11 cellular contexts compared by ENCODE assay signal in the genomic region with DNA sequence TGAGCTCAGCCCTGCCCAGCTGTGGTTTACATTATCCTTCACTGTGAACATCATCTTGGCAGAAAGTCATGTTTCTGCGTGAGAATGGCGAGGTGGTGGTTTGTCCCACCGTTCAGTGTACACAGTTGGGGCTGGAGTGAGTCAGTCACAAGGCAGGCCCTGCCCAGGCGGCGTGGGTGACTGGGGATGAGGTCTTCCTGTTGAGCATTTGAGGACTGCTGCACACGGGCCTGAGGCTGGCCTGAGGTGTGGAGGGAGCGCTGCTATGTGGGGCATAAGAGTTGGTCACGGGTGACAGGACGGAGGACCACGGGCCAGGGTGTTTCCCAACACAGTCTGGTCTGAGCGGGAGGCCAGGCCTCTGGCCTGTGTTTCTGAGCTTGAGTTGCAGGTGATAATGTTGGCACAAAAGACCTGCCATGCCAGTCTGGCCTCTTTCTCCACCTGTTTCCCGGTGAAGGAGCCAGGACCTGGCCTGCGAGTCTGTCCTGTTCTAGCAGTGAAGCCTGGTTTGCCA. TPM values are rescaled to one million over a fixed set of nuclear protein-coding genes. Genes with fewer than 3 reads are reported as not detected.
DNase-seq lines count a peak whose midpoint lies in the region; ATAC-seq, FAIRE-seq and TF ChIP-seq lines count a peak whose summit lies in the region.
"Had no signal": no experiment of that assay in that cellular context is flagged by ENCODE, and none has a peak within 500 bp of the region (broad histone marks: within the 10 kb centered on the region; RNA-seq: fewer than 3 reads in every experiment).

No MANE protein-coding gene starts in this region.

- peak overlapping the region; percentile 77 for H2BK5ac ChIP-seq in IMR-90 (ENCODE audit: low read depth, low read length, poor library complexity, severe bottlenecking)

- peak overlapping the region; percentile 19 to 90 for H4K8ac ChIP-seq in IMR-90 (ENCODE audit: low read depth in 2 of 2, low read length in 2 of 2)

- H3K9ac ChIP-seq in IMR-90 (ENCODE audit: low read depth, low read length) (no peak overlapping the region), mucosa of stomach (ENCODE audit: low read length) (peak overlapping the region; percentile 47)
- H3K9ac ChIP-seq: parathyroid adenoma had no signal

- H3K4me2 ChIP-seq in IMR-90 (ENCODE audit: low read depth, low read length): no peak overlapping the region

- DNase-seq in ACHN (peak; percentile 79), IMR-90 (peak; percentile 98), cerebellum (ENCODE audit: low spot score) (peak; percentile 82), NCI-H446 treated with DMSO at 0.1 percent for 48 hours (lab: John Stamatoyannopoulos, UW) (no peak), frontal cortex (ENCODE audit: low spot score in 2 of 2) (no peak), GM12891 (ENCODE audit: insufficient read length, low spot score) (no peak)
- DNase-seq: CD8-positive, alpha-beta T cell; NCI-H2081 treated with DMSO at 0.1 percent for 48 hours had no signal

- in situ Hi-C loops in ACHN (cut with HindIII; ENCODE audit: low pct_ligation_motif_present, low pct_unique_long_range_greater_than_20kb, low sequenced_read_pairs) (no loop called here), IMR-90 (cut with MboI; ENCODE audit: low sequenced_read_pairs) (no loop called here)

- POLR2A ChIA-PET in IMR-90 (lab: Charles Lee; ENCODE audit: unreplicated experiment): no interaction called here

- H3K36me3 ChIP-seq in IMR-90 (ENCODE audit: control insufficient read depth, insufficient read depth, low read length): no peaks in the 10 kb centered on the region
- peaks cover 27% of the 10 kb centered on the region for H3K36me3 ChIP-seq in mucosa of stomach (ENCODE audit: control insufficient read depth, insufficient read depth, low read length)

- peak; percentile 59; the same call in 1 of the 2 replicates for TF ChIP-seq POLR2A in IMR-90 (IDR thresholded peaks at IDR 0.05; ENCODE audit: low read depth, low read length)
- no peak for TF ChIP-seq POLR2A in GM12891 (IDR thresholded peaks at IDR 0.05; ENCODE audit: low read depth, low read length)

- dilution Hi-C loops in IMR-90 (cut with HindIII; ENCODE audit: low sequenced_read_pairs, unreplicated experiment): no loop called here

- peak overlapping the region; percentile 25 for H3K18ac ChIP-seq in IMR-90 (ENCODE audit: low read depth, low read length)

- no peak for TF ChIP-seq CTCF in IMR-90 (conservative IDR thresholded peaks at IDR 0.05; ENCODE audit: low read depth, low read length)

- H2BK15ac ChIP-seq in IMR-90 (ENCODE audit: low read depth, low read length): peak overlapping the region; percentile 60; the same call in 2 of the 3 replicates

- ATAC-seq in IMR-90 (ENCODE audit: low read depth): peak; percentile 99
- ATAC-seq in HG03442 (IDR thresholded peaks at IDR 0.05; ENCODE audit: unreplicated experiment): no peak
- ATAC-seq: CD8-positive, alpha-beta T cell had no signal

- peak overlapping the region; percentile 72 for H2BK20ac ChIP-seq in IMR-90 (ENCODE audit: low read depth, low read length)

- H3K14ac ChIP-seq in IMR-90 (replicated peaks; ENCODE audit: low read depth, low read length): peak overlapping the region; percentile 23

- CTCF ChIA-PET in IMR-90 (lab: Yijun Ruan, JAX): interaction anchor here (0.8 to 1.3 kb wide), 2 partner anchors 39 to 46 kb away, joined by 3 read pairs; no protein-coding TSS in a partner anchor

- H3K27me3 ChIP-seq in IMR-90 (ENCODE audit: control insufficient read depth, insufficient read depth, low read length): no peaks in the 10 kb centered on the region
- H3K27me3 ChIP-seq in mucosa of stomach (ENCODE audit: control insufficient read depth, insufficient read depth, low read length): no peaks in the 10 kb centered on the region

- peak overlapping the region; percentile 92 for H4K91ac ChIP-seq in IMR-90 (ENCODE audit: insufficient read depth, low read depth, low read length)

- no peaks in the 10 kb centered on the region for H4K20me1 ChIP-seq in IMR-90 (ENCODE audit: insufficient read depth, low read length)

- H3K4me1 ChIP-seq in IMR-90 (ENCODE audit: control insufficient read depth, insufficient read depth, low read length) (peaks cover 23% of the 10 kb centered on the region), mucosa of stomach (ENCODE audit: control insufficient read depth, insufficient read depth, low read length) (peaks cover 33% of the 10 kb centered on the region)
- H3K4me1 ChIP-seq: parathyroid adenoma had no signal

- H3K4me3 ChIP-seq in IMR-90 (ENCODE audit: insufficient read depth, low read depth, low read length) (no peak overlapping the region), mucosa of stomach (ENCODE audit: low read length) (no peak overlapping the region)

- peak overlapping the region; percentile 38 for H4K5ac ChIP-seq in IMR-90 (ENCODE audit: low read depth, low read length)

- H2AFZ ChIP-seq in IMR-90 (replicated peaks; ENCODE audit: low read length, poor library complexity): peak overlapping the region; percentile 82
- H2AFZ ChIP-seq: parathyroid adenoma had no signal

- BruUV-seq in IMR-90 (replicated peaks; lab: Mats Ljungman, UMichigan): no TSS peak

- peak overlapping the region; percentile 2 for H2AK9ac ChIP-seq in IMR-90 (replicated peaks; ENCODE audit: low read depth, low read length, poor library complexity)

- WGBS in IMR-90 (ENCODE audit: extremely low coverage in 2 of 2, insufficient read length in 1 of 2), 2 experiments: 21% methylated on average over 9 of the region's 13 CpGs; no CpG with 5 or more reads in 1 of the 2 experiments

- H3K9me3 ChIP-seq in IMR-90 (ENCODE audit: control insufficient read depth, insufficient read depth, low read length) (no peaks in the 10 kb centered on the region), mucosa of stomach (ENCODE audit: control insufficient read depth, low read length) (no peaks in the 10 kb centered on the region)

- FAIRE-seq in frontal cortex (lab: Jason Lieb, UNC): no peak
- no peak for FAIRE-seq in GM12891 (lab: Jason Lieb, UNC)

- H3K79me1 ChIP-seq in IMR-90 (ENCODE audit: low read depth in 1 of 2, low read length in 2 of 2): no peaks in the 10 kb centered on the region

- intact Hi-C loops in IMR-90 (cut with micrococcal nuclease): no loop called here

- H3K4ac ChIP-seq in IMR-90 (ENCODE audit: low read depth, low read length): peak overlapping the region; percentile 73

- H3K56ac ChIP-seq in IMR-90 (ENCODE audit: extremely low read depth, insufficient read depth, low read length): peak overlapping the region; percentile 23; the same call in 1 of the 2 replicates

- peaks cover 12% of the 10 kb centered on the region for H3K9me1 ChIP-seq in IMR-90 (ENCODE audit: insufficient read depth, low read length)

- peak overlapping the region; percentile 48 for H3K27ac ChIP-seq in IMR-90 (ENCODE audit: insufficient read depth, low read length)
- H3K27ac ChIP-seq: parathyroid adenoma had no signal

- 0 out of 2 replicates have a peak overlapping the region, but pooled peaks have one; percentile 11 for H3K23ac ChIP-seq in IMR-90 (ENCODE audit: low read depth, low read length)

- peak overlapping the region; percentile 80 for H2BK120ac ChIP-seq in IMR-90 (ENCODE audit: low read depth, low read length)

- TF ChIP-seq RAD21 in IMR-90 (IDR thresholded peaks at IDR 0.05; ENCODE audit: low read length): peak; percentile 8; the same call in 1 of the 2 replicates

- peak overlapping the region; percentile 86 for H2AK5ac ChIP-seq in IMR-90 (ENCODE audit: low read depth, low read length)

TF ChIP-seq in IMR-90, 13 proteins besides CTCF, POLR2A, EP300 and RAD21 (continues in another document):
- no peak for TF ChIP-seq CHD1 (IDR thresholded peaks at IDR 0.05; ENCODE audit: low read depth, low read length)

TF ChIP-seq in GM12891, 5 proteins besides CTCF, POLR2A, EP300 and RAD21:
- TF ChIP-seq TAF1 (IDR thresholded peaks at IDR 0.05; ENCODE audit: low read depth, low read length) (no peak), POU2F2 (IDR thresholded peaks at IDR 0.05; ENCODE audit: low read depth, low read length) (no peak), SPI1 (IDR thresholded peaks at IDR 0.05; ENCODE audit: low read depth, low read length) (no peak), POLR2AphosphoS5 (IDR thresholded peaks at IDR 0.05; ENCODE audit: low read depth, low read length) (no peak), PAX5 (IDR thresholded peaks at IDR 0.05; ENCODE audit: insufficient read depth, low read length, severe bottlenecking) (no peak)

RNA-seq across cellular contexts. Expression of a gene that starts 13.4 kb away (rescaled TPM):
- total RNA-seq in IMR-90 (2012; rRNA removed) (1.4 TPM in 1 of 2 replicates, not detected in the other), cerebellum (not detected), frontal cortex (0.82 TPM)
- polyA plus RNA-seq in IMR-90 (2012; rRNA removed): 0.80 and 0.96 TPM in 2 replicates
- polyA plus RNA-seq in IMR-90 (2012; cell fraction: cytosol; rRNA removed): 0.44 and 3.1 TPM in 2 replicates
- polyA plus RNA-seq in IMR-90 (2012; cell fraction: nucleus; rRNA removed; ENCODE audit: low replicate concordance): not detected in 2 replicates
- not detected for polyA plus RNA-seq in GM12891 (2012; ENCODE audit: low read depth, missing spikeins)
- total RNA-seq: CD8-positive, alpha-beta T cell had no signal

RNA-seq across cellular contexts. Expression of a gene that starts 25.1 kb away (rescaled TPM):
- total RNA-seq in IMR-90 (2012; rRNA removed) (72.2 and 78.9 TPM in 2 replicates), cerebellum (25.5 TPM), frontal cortex (32.6 TPM)
- polyA plus RNA-seq in IMR-90 (2012; rRNA removed): 162 and 165 TPM in 2 replicates
- polyA plus RNA-seq in IMR-90 (2012; cell fraction: cytosol; rRNA removed): 95.0 and 225 TPM in 2 replicates
- 92.8 and 241 TPM in 2 replicates for polyA plus RNA-seq in IMR-90 (2012; cell fraction: nucleus; rRNA removed; ENCODE audit: low replicate concordance)
- polyA plus RNA-seq in GM12891 (2012; ENCODE audit: low read depth, missing spikeins): 45.1 TPM

RNA-seq across cellular contexts. Expression of a gene that starts 26.3 kb away (rescaled TPM):
- total RNA-seq in IMR-90 (2012; rRNA removed) (0.28 and 0.54 TPM in 2 replicates), cerebellum (53.1 TPM), frontal cortex (104 TPM)
- polyA plus RNA-seq in IMR-90 (2012; rRNA removed): 1.2 and 2.2 TPM in 2 replicates
- 1.2 and 1.8 TPM in 2 replicates for polyA plus RNA-seq in IMR-90 (2012; cell fraction: cytosol; rRNA removed)
- 1.2 and 1.3 TPM in 2 replicates for polyA plus RNA-seq in IMR-90 (2012; cell fraction: nucleus; rRNA removed; ENCODE audit: low replicate concordance)
- polyA plus RNA-seq in GM12891 (2012; ENCODE audit: low read depth, missing spikeins): 47.7 TPM

RNA-seq across cellular contexts. Expression of a gene that starts 29.0 kb away (rescaled TPM):
- total RNA-seq in IMR-90 (2012; rRNA removed) (2.7 and 2.8 TPM in 2 replicates), cerebellum (1.7 TPM), frontal cortex (0.41 TPM)
- polyA plus RNA-seq in IMR-90 (2012; rRNA removed): 3.9 and 4.5 TPM in 2 replicates
- polyA plus RNA-seq in IMR-90 (2012; cell fraction: cytosol; rRNA removed): 3.3 and 4.2 TPM in 2 replicates
- 2.9 and 3.1 TPM in 2 replicates for polyA plus RNA-seq in IMR-90 (2012; cell fraction: nucleus; rRNA removed; ENCODE audit: low replicate concordance)
- polyA plus RNA-seq in GM12891 (2012; ENCODE audit: low read depth, missing spikeins): 0.21 TPM

RNA-seq across cellular contexts. Expression of a gene that starts 34.5 kb away (rescaled TPM):
- total RNA-seq in IMR-90 (2012; rRNA removed): not detected in 2 replicates
- polyA plus RNA-seq in IMR-90 (2012; rRNA removed): 0.84 and 2.0 TPM in 2 replicates
- 5.4 and 10.2 TPM in 2 replicates for polyA plus RNA-seq in IMR-90 (2012; cell fraction: cytosol; rRNA removed)
- 2.1 and 3.5 TPM in 2 replicates for polyA plus RNA-seq in IMR-90 (2012; cell fraction: nucleus; rRNA removed; ENCODE audit: low replicate concordance)
- 1.5 TPM for total RNA-seq in cerebellum
- not detected for total RNA-seq in frontal cortex
- polyA plus RNA-seq in GM12891 (2012; ENCODE audit: low read depth, missing spikeins): 0.86 TPM
- total RNA-seq: CD8-positive, alpha-beta T cell had no signal

Comparison
In these comparisons a context has a peak if more than half of its experiments do, and no peak if none do; other contexts are left out.
1. DNase-seq: peak in ACHN (single experiment), IMR-90 (single experiment) and cerebellum (single experiment); none in NCI-H446 treated with DMSO at 0.1 percent for 48 hours (single experiment), frontal cortex (0 of 2) and GM12891 (single experiment).
2. RNA of a gene that starts 26.3 kb away (total RNA-seq): 104 TPM in frontal cortex (single experiment) and 53.1 TPM in cerebellum (single experiment); 0.28 to 0.54 TPM in IMR-90; every median in the first group is over 10 times any median in the second.